ENCODE assay signal across 26 cellular contexts in the genomic region with DNA sequence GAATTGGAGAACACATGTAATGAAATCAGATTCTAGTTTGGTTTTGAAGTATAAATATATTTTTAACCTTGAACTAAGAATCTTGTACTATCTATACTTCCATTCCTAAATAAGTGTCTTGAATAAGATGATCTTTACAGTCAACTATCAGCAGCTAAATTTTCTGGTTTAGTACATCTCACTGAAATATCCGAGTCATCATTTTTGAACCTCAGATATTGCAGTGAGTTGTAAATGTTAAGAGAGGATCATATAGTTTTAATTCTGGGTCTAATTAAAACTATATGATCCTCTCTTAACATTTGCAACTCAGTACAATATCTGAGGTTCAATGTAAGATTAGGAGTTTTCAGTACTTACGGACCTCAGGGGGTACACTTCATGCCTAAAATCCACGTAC.
"Had no signal": no experiment of that assay in that cellular context is flagged by ENCODE, and none has a peak within 500 bp of the region (broad histone marks: within the 10 kb centered on the region; RNA-seq: fewer than 3 reads in every experiment).

No MANE protein-coding gene starts in this region.

- H3K27ac ChIP-seq: colonic mucosa, epithelial cell of prostate, esophagus squamous epithelium, gastrocnemius medialis, heart right ventricle, left lung, lower lobe of right lung had no signal

- DNase-seq: colonic mucosa; cortex of kidney; effector CD8-positive, alpha-beta T cell; effector memory CD8-positive, alpha-beta T cell; endodermal cell; erythroblast; esophagus squamous epithelium; foreskin fibroblast; foreskin melanocyte; gastrocnemius medialis; glutamatergic neuron; head of caudate nucleus; heart right ventricle; hippocampal formation; left cardiac atrium; left lung; left ventricle myocardium superior; lower lobe of right lung; mesenchymal stem cell; mucosa of descending colon; naive B cell had no signal

- ATAC-seq: effector memory CD8-positive, alpha-beta T cell; esophagus mucosa; gastrocnemius medialis; heart right ventricle; left cardiac atrium; left lung; left ventricle myocardium superior; lower lobe of right lung; mucosa of descending colon had no signal

- H3K9me3 ChIP-seq: colonic mucosa, esophagus squamous epithelium, gastrocnemius medialis, lower lobe of right lung, mucosa of descending colon had no signal

- H3K36me3 ChIP-seq: colonic mucosa, esophagus squamous epithelium, gastrocnemius medialis, heart right ventricle, left lung, lower lobe of right lung had no signal

- H3K4me3 ChIP-seq: colonic mucosa, esophagus squamous epithelium, gastrocnemius medialis, heart right ventricle, left lung, lower lobe of right lung, mucosa of descending colon had no signal

- H3K27me3 ChIP-seq: colonic mucosa, esophagus squamous epithelium, gastrocnemius medialis, heart right ventricle, left lung had no signal

- FAIRE-seq: endometrium, islet of Langerhans, keratinocyte had no signal

- H3K4me1 ChIP-seq: colonic mucosa, esophagus squamous epithelium, gastrocnemius medialis, left lung, lower lobe of right lung had no signal
